In the genomic region with DNA sequence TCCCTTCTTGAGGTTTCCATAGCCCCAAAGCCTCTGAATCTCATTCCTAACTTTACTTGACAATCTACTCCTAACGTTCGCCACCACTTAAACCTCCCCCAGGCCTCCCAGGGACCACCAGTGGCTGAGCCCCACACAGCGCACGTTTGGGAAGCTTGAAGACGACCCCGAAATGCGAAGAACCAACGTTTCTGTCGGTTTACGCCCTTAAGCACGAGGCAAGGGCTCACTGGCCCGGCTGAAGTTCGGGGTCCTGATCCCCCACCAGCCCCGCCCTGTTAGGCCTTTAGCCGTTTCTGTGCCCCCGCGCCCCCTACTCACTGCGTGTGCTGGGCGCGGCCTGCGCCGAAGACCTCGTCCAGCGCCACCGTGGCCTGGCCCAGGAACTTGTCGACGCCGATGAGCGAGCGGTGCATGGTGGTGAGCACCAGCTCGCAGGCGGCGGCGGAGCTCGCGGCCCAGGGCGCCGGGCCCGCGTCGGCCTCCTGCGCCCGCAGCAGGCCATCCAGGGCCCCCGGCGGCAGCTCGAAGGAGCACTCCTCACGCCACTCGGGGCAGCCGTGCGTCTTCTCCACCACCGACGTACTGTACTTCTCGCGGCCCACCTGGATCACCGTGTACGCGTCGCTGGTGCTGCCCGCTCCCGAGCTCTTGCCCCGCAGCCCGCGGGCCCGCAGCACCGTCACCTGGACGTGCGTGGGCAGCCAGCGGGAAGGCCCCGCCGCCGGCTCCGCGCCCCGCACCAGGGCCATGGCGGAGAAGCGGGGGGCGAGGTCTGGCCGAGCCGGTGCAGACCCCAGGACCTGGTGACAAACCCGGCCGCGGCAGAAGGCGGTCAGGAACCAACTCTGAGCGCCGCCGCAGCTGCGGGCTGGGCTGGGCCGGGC, we compare ENCODE assay signal across 8 cellular contexts. TPM values are rescaled to one million over a fixed set of nuclear protein-coding genes. Genes with fewer than 3 reads are reported as not detected.
A peak's percentile ranks its signal among the peaks of the same experiment; 100 is the strongest.
DNase-seq lines count a peak whose midpoint lies in the region; ATAC-seq lines count a peak whose summit lies in the region.

No MANE protein-coding gene starts in this region.

- no peaks in the 10 kb centered on the region for H3K36me3 ChIP-seq in SJCRH30

- H3K27ac ChIP-seq in SJCRH30 (no peak overlapping the region), caudate nucleus (ENCODE audit: low read depth, low read length) (peak overlapping the region; percentile 21)

- DNase-seq in SKM-1 treated with dmso at 0.1 percent for 144 hours (lab: John Stamatoyannopoulos, UW; ENCODE audit: unreplicated experiment) (peak; percentile 11), SKM-1 (lab: John Stamatoyannopoulos, UW; ENCODE audit: unreplicated experiment) (no peak), SJCRH30 (no peak), caudate nucleus (lab: John Stamatoyannopoulos, UW) (peak in 3 of 61 donors; percentile 45 to 60 (median 53)), left kidney (ENCODE audit: low read depth, low spot score) (peak; percentile 72), NCI-H1048 (lab: John Stamatoyannopoulos, UW) (no peak)
- DNase-seq in stimulated activated effector memory CD8-positive, alpha-beta T cell treated with anti-CD3 and anti-CD28 coated beads, Interleukin-12 subunit alpha, Interleukin-12 subunit beta, amount 100 ng/mL, for 72 hours (ENCODE audit: low spot score in 2 of 2) = peak; percentile 18 to 58

- no peaks in the 10 kb centered on the region for H3K27me3 ChIP-seq in SJCRH30

- H3K9me3 ChIP-seq in SJCRH30 (replicated peaks) = no peaks in the 10 kb centered on the region

- H3K4me1 Mint-ChIP-seq in stimulated activated effector memory CD8-positive, alpha-beta T cell treated with anti-CD3 and anti-CD28 coated beads, Interleukin-12 subunit alpha, Interleukin-12 subunit beta, amount 100 ng/mL, for 72 hours = peaks cover 37% of the 10 kb centered on the region

- H3K36me3 Mint-ChIP-seq in stimulated activated effector memory CD8-positive, alpha-beta T cell treated with anti-CD3 and anti-CD28 coated beads, Interleukin-12 subunit alpha, Interleukin-12 subunit beta, amount 100 ng/mL, for 72 hours = no peaks in the 10 kb centered on the region

- peak; percentile 21 for ATAC-seq in HG02938 (IDR thresholded peaks at IDR 0.05; ENCODE audit: unreplicated experiment)
- ATAC-seq in stimulated activated effector memory CD8-positive, alpha-beta T cell treated with anti-CD3 and anti-CD28 coated beads, Interleukin-12 subunit alpha, Interleukin-12 subunit beta, amount 100 ng/mL, for 72 hours = peak; percentile 52

- H3K4me3 Mint-ChIP-seq in stimulated activated effector memory CD8-positive, alpha-beta T cell treated with anti-CD3 and anti-CD28 coated beads, Interleukin-12 subunit alpha, Interleukin-12 subunit beta, amount 100 ng/mL, for 72 hours = peak overlapping the region; percentile 88

- peaks cover 14% of the 10 kb centered on the region for H3K4me1 ChIP-seq in SJCRH30

- peak overlapping the region; percentile 85 for H3K4me3 ChIP-seq in SJCRH30

- peak overlapping the region; percentile 91 for H3K27ac Mint-ChIP-seq in stimulated activated effector memory CD8-positive, alpha-beta T cell treated with anti-CD3 and anti-CD28 coated beads, Interleukin-12 subunit alpha, Interleukin-12 subunit beta, amount 100 ng/mL, for 72 hours

- H3K9me3 Mint-ChIP-seq in stimulated activated effector memory CD8-positive, alpha-beta T cell treated with anti-CD3 and anti-CD28 coated beads, Interleukin-12 subunit alpha, Interleukin-12 subunit beta, amount 100 ng/mL, for 72 hours = no peaks in the 10 kb centered on the region

RNA-seq across cellular contexts. Expression of a gene that starts 0.5 kb away (rescaled TPM):
- 7.9 and 8.1 TPM in 2 replicates for total RNA-seq in SJCRH30 (2014; rRNA removed; shearing (Covaris generic))

RNA-seq across cellular contexts. Expression of a gene that starts 40.8 kb away (rescaled TPM):
- total RNA-seq in SJCRH30 (2014; rRNA removed; shearing (Covaris generic)) = 17.0 and 20.5 TPM in 2 replicates

Comparison
In these comparisons a context has a peak if more than half of its experiments do, and no peak if none do; other contexts are left out.
1. DNase-seq: peak in SKM-1 treated with dmso at 0.1 percent for 144 hours (single experiment), left kidney (single experiment) and stimulated activated effector memory CD8-positive, alpha-beta T cell treated with anti-CD3 and anti-CD28 coated beads, Interleukin-12 subunit alpha, Interleukin-12 subunit beta, amount 100 ng/mL, for 72 hours (2 of 2); none in SKM-1 (single experiment), SJCRH30 (0 of 2) and NCI-H1048 (single experiment).